Comparison of ENCODE assay signal across 21 cellular contexts in the genomic region with DNA sequence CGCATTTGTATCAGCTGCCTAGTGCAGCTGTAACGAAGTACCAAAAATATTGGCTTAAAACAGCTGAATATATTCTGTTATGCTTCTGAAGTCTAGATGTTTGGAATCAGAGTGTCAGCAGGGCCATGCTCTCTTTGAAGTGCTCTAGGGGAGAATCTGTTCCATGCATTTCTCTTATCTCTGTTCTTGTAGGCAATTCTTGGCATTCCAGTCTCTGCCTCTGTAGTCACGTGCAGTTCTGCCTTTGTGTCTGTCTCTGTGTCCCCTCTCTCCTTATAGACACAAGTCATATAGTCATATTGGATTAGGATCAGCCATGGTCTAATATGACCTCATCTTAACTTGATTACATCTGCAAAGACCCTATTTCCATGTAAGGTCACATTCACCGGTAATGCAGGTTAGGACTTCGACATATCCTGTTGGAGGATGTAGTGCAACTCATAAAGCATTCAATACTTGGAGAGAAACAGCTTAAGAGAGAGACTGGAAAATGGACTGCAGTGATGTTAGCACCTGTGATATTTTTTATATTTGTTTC. TPM values are rescaled to one million over a fixed set of nuclear protein-coding genes. Genes with fewer than 3 reads are reported as not detected.
DNase-seq lines count a peak whose midpoint lies in the region; ATAC-seq, FAIRE-seq and TF ChIP-seq lines count a peak whose summit lies in the region.
"Had no signal": no experiment of that assay in that cellular context is flagged by ENCODE, and none has a peak within 500 bp of the region (broad histone marks: within the 10 kb centered on the region; RNA-seq: fewer than 3 reads in every experiment).

No MANE protein-coding gene starts in this region.

- no peak overlapping the region for H3K14ac ChIP-seq in trophoblast cell (ENCODE audit: low read length)

- dilution Hi-C loops in keratinocyte (cut with MboI; ENCODE audit: extremely low pct_ligation_motif_present, low sequenced_read_pairs): no loop called here

- no peak overlapping the region for H2BK5ac ChIP-seq in trophoblast cell (ENCODE audit: low read depth, low read length, poor library complexity)

- TF ChIP-seq CTCF in GM23338 (conservative IDR thresholded peaks at IDR 0.05; ENCODE audit: low read depth in 2 of 2) (no peak), keratinocyte (optimal IDR thresholded peaks at IDR 0.05 in 1 of 3, IDR thresholded peaks at IDR 0.05 in 1 of 3, conservative IDR thresholded peaks at IDR 0.05 in 1 of 3; ENCODE audit: extremely low read depth in 1 of 3, insufficient read depth in 2 of 3, low read length in 3 of 3) (no peak)

- H3K27ac ChIP-seq in GM23338 (ENCODE audit: low read depth) (no peak overlapping the region), keratinocyte (ENCODE audit: control insufficient read depth, insufficient read depth, low read length) (no peak overlapping the region), trophoblast cell (ENCODE audit: low read depth, low read length) (peak overlapping the region; percentile 73)
- H3K27ac ChIP-seq: HL-60, Peyer's patch, SJCRH30 had no signal

- H3K9me3 Mint-ChIP-seq in GM23338: no peaks in the 10 kb centered on the region
- H3K9me3 Mint-ChIP-seq: H9 had no signal

- H3K4ac ChIP-seq in trophoblast cell (ENCODE audit: low read depth, low read length): no peak overlapping the region

- no peak overlapping the region for H3K23ac ChIP-seq in trophoblast cell (ENCODE audit: low read length)

- H3K4me1 Mint-ChIP-seq in GM23338: peaks cover 15% of the 10 kb centered on the region; the same call in 2 of the 3 replicates

- no peaks in the 10 kb centered on the region for H3F3A ChIP-seq in GM23338 (replicated peaks; ENCODE audit: low read depth)

- H3K36me3 Mint-ChIP-seq in GM23338 (ENCODE audit: low read depth): no peaks in the 10 kb centered on the region

- no peak overlapping the region for H3K4me3 Mint-ChIP-seq in GM23338
- H3K4me3 Mint-ChIP-seq: H9 had no signal

- no peaks in the 10 kb centered on the region for H3K27me3 ChIP-seq in GM23338 (ENCODE audit: insufficient read depth)
- H3K27me3 ChIP-seq in keratinocyte (ENCODE audit: control insufficient read depth, extremely low read depth, insufficient read depth, low read length): no peaks in the 10 kb centered on the region
- no peaks in the 10 kb centered on the region for H3K27me3 ChIP-seq in trophoblast cell (ENCODE audit: insufficient read depth, low read length)
- H3K27me3 ChIP-seq: BE2C, Peyer's patch, SJCRH30 had no signal

- no peak overlapping the region for H3K18ac ChIP-seq in trophoblast cell (ENCODE audit: low read length)

- H3K4me3 ChIP-seq in GM23338: no peak overlapping the region
- H3K4me3 ChIP-seq in keratinocyte (ENCODE audit: control insufficient read depth in 2 of 3, extremely low read depth in 1 of 3, insufficient read depth in 2 of 3, low read depth in 1 of 3, low read length in 3 of 3): no peak overlapping the region
- no peak overlapping the region for H3K4me3 ChIP-seq in trophoblast cell (ENCODE audit: low read depth, low read length)
- H3K4me3 ChIP-seq: Peyer's patch, SJCRH30 had no signal

- H3K4me1 ChIP-seq in GM23338 (ENCODE audit: insufficient read depth) (peaks cover 11% of the 10 kb centered on the region), keratinocyte (ENCODE audit: control insufficient read depth, extremely low read depth, insufficient read depth, low read length) (peaks cover 23% of the 10 kb centered on the region), trophoblast cell (ENCODE audit: control insufficient read depth in 1 of 2, insufficient read depth in 2 of 2, low read length in 2 of 2) (peaks cover 6 to 11% of the 10 kb centered on the region in 2 experiments)
- H3K4me1 ChIP-seq: BE2C, Peyer's patch, SJCRH30 had no signal

- no peak overlapping the region for H2AFZ ChIP-seq in GM23338
- no peak overlapping the region for H2AFZ ChIP-seq in keratinocyte (ENCODE audit: control insufficient read depth, low read length)
- no peak overlapping the region for H2AFZ ChIP-seq in trophoblast cell (ENCODE audit: insufficient read depth, low read length, poor library complexity)

- H3K27me3 Mint-ChIP-seq in GM23338 (ENCODE audit: insufficient read depth, low read depth, poor library complexity): no peaks in the 10 kb centered on the region

- no peaks in the 10 kb centered on the region for H3K9me2 ChIP-seq in GM23338 (ENCODE audit: insufficient read depth)

- no peaks in the 10 kb centered on the region for H4K20me1 ChIP-seq in GM23338 (replicated peaks; ENCODE audit: insufficient read depth)
- peaks cover 13% of the 10 kb centered on the region for H4K20me1 ChIP-seq in keratinocyte (ENCODE audit: control insufficient read depth, extremely low read depth, insufficient read depth, low read length)

- H3K79me2 ChIP-seq in GM23338 (replicated peaks; ENCODE audit: insufficient read depth) (no peaks in the 10 kb centered on the region), keratinocyte (ENCODE audit: control insufficient read depth, insufficient read depth, low read length) (peaks cover 96% of the 10 kb centered on the region), trophoblast cell (ENCODE audit: control insufficient read depth, insufficient read depth, low read length, poor library complexity) (peaks cover 2% of the 10 kb centered on the region)

- H4K12ac ChIP-seq in trophoblast cell (ENCODE audit: low read depth, low read length): no peak overlapping the region

- no peak overlapping the region for H2BK120ac ChIP-seq in trophoblast cell (ENCODE audit: insufficient read depth, low read length, poor library complexity)

- H2BK12ac ChIP-seq in trophoblast cell (ENCODE audit: low read length): no peak overlapping the region

- no peak overlapping the region for H4K91ac ChIP-seq in trophoblast cell (ENCODE audit: low read depth, low read length)

- H2AK5ac ChIP-seq in trophoblast cell (ENCODE audit: low read length): no peak overlapping the region

- WGBS in trophoblast cell (ENCODE audit: extremely low coverage, insufficient coverage, insufficient read length): no CpG with 5 or more reads among the region's 5 CpGs

- H3K9ac ChIP-seq in keratinocyte (ENCODE audit: control insufficient read depth, extremely low read depth, insufficient read depth, low read length) (no peak overlapping the region), trophoblast cell (ENCODE audit: low read length) (no peak overlapping the region)

- no peak overlapping the region for H3K27ac Mint-ChIP-seq in GM23338
- H3K27ac Mint-ChIP-seq: H9 had no signal

- no peak overlapping the region for H3K4me2 ChIP-seq in GM23338
- H3K4me2 ChIP-seq in keratinocyte (ENCODE audit: control insufficient read depth, extremely low read depth, insufficient read depth, low read depth, low read length): no peak overlapping the region
- peak overlapping the region; percentile 50 for H3K4me2 ChIP-seq in trophoblast cell (ENCODE audit: low read length)

- no peak overlapping the region for H4K8ac ChIP-seq in trophoblast cell (ENCODE audit: low read depth, low read length)

- H3K36me3 ChIP-seq in GM23338 (ENCODE audit: insufficient read depth) (no peaks in the 10 kb centered on the region), keratinocyte (ENCODE audit: control insufficient read depth in 2 of 2, extremely low read depth in 1 of 2, insufficient read depth in 2 of 2, low read length in 2 of 2) (peaks cover 5 to 8% of the 10 kb centered on the region in 2 experiments), trophoblast cell (ENCODE audit: control insufficient read depth in 1 of 2, insufficient read depth in 2 of 2, low read length in 2 of 2) (no peaks in the 10 kb centered on the region)
- H3K36me3 ChIP-seq: BE2C, Peyer's patch, SJCRH30 had no signal

- peaks cover 3% of the 10 kb centered on the region for H3K79me1 ChIP-seq in trophoblast cell (ENCODE audit: low read length)

- FAIRE-seq in keratinocyte (lab: Jason Lieb, UNC): peak; percentile 83
- no peak for FAIRE-seq in HTR-8/SVneo (lab: Jason Lieb, UNC)

- peaks cover 3% of the 10 kb centered on the region for H3K9me1 ChIP-seq in keratinocyte (ENCODE audit: control insufficient read depth, extremely low read depth, insufficient read depth, low read length)

- DNase-seq in GM23338 (ENCODE audit: low spot score) (peak; percentile 31), NCI-H82 treated with DMSO at 0.1 percent for 48 hours (lab: John Stamatoyannopoulos, UW; ENCODE audit: unreplicated experiment) (peak; percentile 32), keratinocyte (ENCODE audit: low read depth, low spot score) (no peak), trophoblast cell (peak in 1 of 2 donors; percentile 51), HTR-8/SVneo (ENCODE audit: insufficient read length, low spot score) (no peak)
- DNase-seq: BE2C, GDM1, H9, KG1, NCI-H1092, NCI-H1436 treated with DMSO at 0.1 percent for 48 hours, NCI-H1930, NCI-H2227 treated with DMSO at 0.1 percent for 48 hours, NCI-H510A treated with DMSO at 0.1 percent for 48 hours, NCI-H774, Peyer's patch, SJCRH30 had no signal

- ATAC-seq in GM23338: no peak
- ATAC-seq in GM19455 (IDR thresholded peaks at IDR 0.05; ENCODE audit: unreplicated experiment): no peak
- ATAC-seq in GM19467 (IDR thresholded peaks at IDR 0.05; ENCODE audit: unreplicated experiment): no peak

- no peaks in the 10 kb centered on the region for H3K9me3 ChIP-seq in keratinocyte (ENCODE audit: control insufficient read depth, low read depth, low read length)
- H3K9me3 ChIP-seq in trophoblast cell (ENCODE audit: insufficient read depth, low read depth, low read length): no peaks in the 10 kb centered on the region
- H3K9me3 ChIP-seq: BE2C, Peyer's patch, SJCRH30 had no signal

RNA-seq across cellular contexts. Expression of gene FAM83B, which starts 18.6 kb away (rescaled TPM):
- 6.4 and 7.7 TPM in 2 replicates for total RNA-seq in GM23338 (2014; rRNA removed; shearing (Covaris generic))
- 0.66 and 1.4 TPM in 2 replicates for polyA plus RNA-seq in GM23338 (2016; fragmentation: Nextera tagmentation; extraction: Ambion mirVana)
- polyA plus RNA-seq in keratinocyte: 19.3 to 30.3 TPM (median 26.5 TPM) in 3 replicates
- polyA plus RNA-seq in keratinocyte (2011; ENCODE audit: low read depth): 17.3 TPM
- polyA plus RNA-seq in keratinocyte (2011; cell fraction: cytosol; rRNA removed): 9.3 and 22.6 TPM in 2 replicates
- 37.4 and 43.7 TPM in 2 replicates for polyA plus RNA-seq in keratinocyte (2011; cell fraction: nucleus; rRNA removed)
- polyA plus RNA-seq in keratinocyte (2012; ENCODE audit: low replicate concordance): 16.0 and 22.5 TPM in 2 replicates
- polyA minus RNA-seq in keratinocyte: 23.3 to 129 TPM (median 87.9 TPM) in 3 replicates
- polyA minus RNA-seq in keratinocyte (2011; cell fraction: cytosol; rRNA and poly(A)+ RNA removed): 42.2 TPM
- 117 and 220 TPM in 2 replicates for polyA minus RNA-seq in keratinocyte (2011; cell fraction: nucleus; rRNA and poly(A)+ RNA removed)
- polyA plus RNA-seq in trophoblast cell (2013): 21.7 and 22.4 TPM in 2 replicates
- total RNA-seq: OCI-LY7 had no signal

Comparison
In these comparisons a context has a peak if more than half of its experiments do, and no peak if none do; other contexts are left out.
1. DNase-seq: peak in GM23338 (single experiment) and NCI-H82 treated with DMSO at 0.1 percent for 48 hours (single experiment); none in keratinocyte (single experiment) and HTR-8/SVneo (single experiment).